17 cellular contexts compared by ENCODE assay signal in the genomic region with DNA sequence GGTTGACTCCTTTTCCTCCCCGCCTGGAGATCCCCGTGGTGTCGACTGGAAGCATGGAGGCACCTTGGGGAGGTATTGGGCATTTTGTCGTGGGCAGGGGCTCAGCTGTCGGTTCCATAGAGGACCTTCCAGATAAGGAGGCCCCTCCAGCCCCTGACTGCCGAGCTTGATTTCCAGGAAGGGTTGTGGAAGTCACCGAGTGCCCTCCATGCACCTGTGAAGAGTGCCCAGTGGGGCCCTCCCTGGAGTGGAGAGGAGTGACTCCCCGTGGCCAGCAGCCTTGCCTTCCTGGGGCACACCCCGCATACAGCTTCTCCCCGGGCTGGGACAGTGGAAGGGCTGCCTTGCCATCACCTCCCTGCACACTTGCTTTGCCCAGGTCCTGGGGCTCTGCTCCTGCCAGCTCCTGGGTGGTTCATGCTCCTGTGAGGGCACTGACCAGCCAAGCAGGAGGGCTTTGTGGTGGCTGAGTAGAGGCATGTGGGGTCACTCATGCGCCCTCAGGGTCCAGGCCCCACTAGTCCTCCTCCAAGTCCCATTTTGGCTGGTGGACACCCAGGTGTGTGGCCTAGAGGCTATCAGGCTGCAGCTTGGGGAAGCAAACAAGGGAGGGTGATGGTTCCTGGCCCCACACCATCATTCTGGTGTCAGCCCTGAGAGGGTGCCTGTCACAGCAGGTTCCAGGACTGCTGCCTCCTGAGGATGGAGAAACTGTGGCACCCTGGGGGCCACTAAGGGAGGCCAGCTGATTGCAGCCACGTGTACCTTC.
"Had no signal": no experiment of that assay in that cellular context is flagged by ENCODE, and none has a peak within 500 bp of the region (broad histone marks: within the 10 kb centered on the region; RNA-seq: fewer than 3 reads in every experiment).

No MANE protein-coding gene starts in this region.

- H3K27me3 ChIP-seq: breast epithelium, neural progenitor cell, pancreas had no signal

- H3K4me3 ChIP-seq: breast epithelium, coronary artery, left ventricle myocardium inferior, neural progenitor cell, pancreas had no signal

- DNase-seq: activated CD4-positive, alpha-beta T cell treated with anti-CD3 and anti-CD28 coated beads, Interleukin-2, amount 50 U/mL, for 1 hour; activated naive CD4-positive, alpha-beta T cell treated with anti-CD3 and anti-CD28 coated beads, Interleukin-2, amount 50 U/mL, for 16 hours; activated T-cell treated with anti-CD3 and anti-CD28 coated beads, Interleukin-2, amount 50 U/mL, for 24 hours; erythroblast; foreskin melanocyte; glutamatergic neuron; hippocampal formation; left ventricle myocardium inferior; naive thymus-derived CD4-positive, alpha-beta T cell; stimulated activated CD4-positive, alpha-beta T cell treated with anti-CD3 and anti-CD28 coated beads, Interleukin-4, amount 100 ng/mL, for 24 hours; T1000 had no signal

- H3K9me3 ChIP-seq: breast epithelium, left ventricle myocardium inferior, pancreas had no signal

- H3K9ac ChIP-seq: neural progenitor cell had no signal

- H3K4me1 ChIP-seq: breast epithelium, left ventricle myocardium inferior, neural progenitor cell had no signal

- H3K4me2 ChIP-seq: neural progenitor cell had no signal

- H3K27ac ChIP-seq: breast epithelium, coronary artery, left ventricle myocardium inferior, neural progenitor cell, pancreas had no signal

- H2AFZ ChIP-seq: neural progenitor cell had no signal

- H3K36me3 ChIP-seq: breast epithelium, neural progenitor cell had no signal

- ATAC-seq: activated CD4-positive, CD25-positive, alpha-beta regulatory T cell treated with anti-CD3 and anti-CD28 coated beads, Interleukin-2, amount 50 U/mL, for 24 hours; naive thymus-derived CD4-positive, alpha-beta T cell; pancreas; sciatic nerve had no signal
